Comparison of ENCODE assay signal across 8 cellular contexts in the genomic region with DNA sequence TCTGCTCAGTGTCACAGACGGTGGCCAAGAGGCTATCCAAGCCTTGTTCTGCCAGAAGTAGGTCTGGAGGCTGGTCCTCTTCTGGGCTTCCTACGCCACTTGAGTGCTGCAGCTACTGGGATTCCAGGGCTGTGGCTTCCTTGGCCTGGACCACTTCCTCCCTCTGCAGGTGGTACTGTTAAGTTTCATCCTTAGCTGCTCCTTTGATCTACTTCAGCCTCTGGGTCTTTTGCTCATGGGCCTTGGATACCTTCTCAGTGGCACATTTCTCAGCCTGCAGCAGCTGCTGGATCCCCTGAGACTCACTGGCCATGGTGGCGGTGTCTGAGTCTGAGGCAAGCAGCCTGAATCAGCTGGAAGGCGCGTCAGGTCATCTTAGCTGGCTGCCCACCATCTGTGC.
DNase-seq lines count a peak whose midpoint lies in the region; ATAC-seq and TF ChIP-seq lines count a peak whose summit lies in the region.

No MANE protein-coding gene starts in this region.

- no peak for ATAC-seq in stimulated activated naive CD8-positive, alpha-beta T cell treated with anti-CD3 and anti-CD28 coated beads, Interleukin-15, Interleukin-2, amounts not matched to agents 100 U/mL and 50 U/mL, for 24 hours
- no peak for ATAC-seq in GM21737 (IDR thresholded peaks at IDR 0.05; ENCODE audit: unreplicated experiment)
- no peak for ATAC-seq in HG03196 (IDR thresholded peaks at IDR 0.05; ENCODE audit: unreplicated experiment)

- H3K4me3 Mint-ChIP-seq in stimulated activated naive CD8-positive, alpha-beta T cell treated with anti-CD3 and anti-CD28 coated beads, Interleukin-15, Interleukin-2, amounts not matched to agents 100 ng/mL and 50 ng/mL, for 24 hours, result no peak overlapping the region

- TF ChIP-seq CTCF in WERI-Rb-1 (IDR thresholded peaks at IDR 0.05; ENCODE audit: low read depth, low read length), result peak; percentile 30; the same call in 1 of the 2 replicates

- peak overlapping the region; percentile 80 for H3K27ac Mint-ChIP-seq in stimulated activated naive CD8-positive, alpha-beta T cell treated with anti-CD3 and anti-CD28 coated beads, Interleukin-15, Interleukin-2, amounts not matched to agents 100 ng/mL and 50 ng/mL, for 24 hours

- H3K27me3 ChIP-seq in WERI-Rb-1 (ENCODE audit: insufficient read depth, low read depth, severe bottlenecking), result no peaks in the 10 kb centered on the region

- no peaks in the 10 kb centered on the region for H3K27me3 Mint-ChIP-seq in stimulated activated naive CD8-positive, alpha-beta T cell treated with anti-CD3 and anti-CD28 coated beads, Interleukin-15, Interleukin-2, amounts not matched to agents 100 ng/mL and 50 ng/mL, for 24 hours

- H3K9me3 Mint-ChIP-seq in stimulated activated naive CD8-positive, alpha-beta T cell treated with anti-CD3 and anti-CD28 coated beads, Interleukin-15, Interleukin-2, amounts not matched to agents 100 ng/mL and 50 ng/mL, for 24 hours, result no peaks in the 10 kb centered on the region

- no peak overlapping the region for H3K27ac ChIP-seq in WERI-Rb-1

- peaks cover 32% of the 10 kb centered on the region for H3K4me1 Mint-ChIP-seq in stimulated activated naive CD8-positive, alpha-beta T cell treated with anti-CD3 and anti-CD28 coated beads, Interleukin-15, Interleukin-2, amounts not matched to agents 100 ng/mL and 50 ng/mL, for 24 hours (ENCODE audit: low read depth)

- peaks cover 68% of the 10 kb centered on the region for H3K36me3 Mint-ChIP-seq in stimulated activated naive CD8-positive, alpha-beta T cell treated with anti-CD3 and anti-CD28 coated beads, Interleukin-15, Interleukin-2, amounts not matched to agents 100 ng/mL and 50 ng/mL, for 24 hours (ENCODE audit: low read depth)

- H3K4me3 ChIP-seq in WERI-Rb-1 (ENCODE audit: low read depth, low read length), result no peak overlapping the region

- H3K9me3 ChIP-seq in WERI-Rb-1 (ENCODE audit: severe bottlenecking), result no peaks in the 10 kb centered on the region

- H3K36me3 ChIP-seq in WERI-Rb-1, result peaks cover 59% of the 10 kb centered on the region

- no peak for DNase-seq in stimulated activated naive CD8-positive, alpha-beta T cell treated with anti-CD3 and anti-CD28 coated beads, Interleukin-15, Interleukin-2, amounts not matched to agents 100 U/mL and 50 U/mL, for 24 hours
- DNase-seq in WERI-Rb-1 (peak; percentile 25), iPS-NIHi11 (ENCODE audit: low spot score) (peak; percentile 48), T1000 (lab: John Stamatoyannopoulos, UW) (no peak), AML-193 (lab: John Stamatoyannopoulos, UW) (no peak)

Comparison
In these comparisons a context has a peak if more than half of its experiments do, and no peak if none do; other contexts are left out.
1. DNase-seq: peak in WERI-Rb-1 (single experiment) and iPS-NIHi11 (single experiment); none in stimulated activated naive CD8-positive, alpha-beta T cell treated with anti-CD3 and anti-CD28 coated beads, Interleukin-15, Interleukin-2, amounts not matched to agents 100 U/mL and 50 U/mL, for 24 hours (single experiment), T1000 (single experiment) and AML-193 (0 of 2).